ENCODE assay signal across 2 cellular contexts in the genomic region with DNA sequence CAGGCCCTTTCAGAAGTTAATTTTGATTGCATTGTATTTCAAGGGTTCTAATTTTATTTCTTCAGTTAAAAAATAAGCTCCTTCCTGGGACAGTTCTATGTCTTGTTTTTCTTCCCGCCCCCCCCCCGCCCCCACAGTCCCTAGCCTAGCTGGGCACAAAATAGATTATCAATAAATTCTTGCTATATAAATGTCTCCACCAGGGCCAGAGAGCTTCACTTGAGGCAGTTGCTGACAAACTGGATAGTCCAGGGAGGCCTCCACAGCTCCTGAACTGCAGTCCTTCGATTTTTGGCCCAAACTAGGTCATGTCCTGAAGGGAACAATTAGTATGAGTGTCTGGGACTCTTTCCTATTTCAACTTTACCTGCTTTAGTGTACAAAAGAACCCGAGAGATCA.
TF ChIP-seq lines count a peak whose summit lies in the region.

No MANE protein-coding gene starts in this region.

TF ChIP-seq in A549, 52 proteins besides CTCF, POLR2A, EP300 and RAD21 (continued from another document):
- no peak for TF ChIP-seq NPAS2 (CRISPR knock-in tag; IDR thresholded peaks at IDR 0.05; ENCODE audit: borderline replicate concordance)
- TF ChIP-seq, protein P1, sequence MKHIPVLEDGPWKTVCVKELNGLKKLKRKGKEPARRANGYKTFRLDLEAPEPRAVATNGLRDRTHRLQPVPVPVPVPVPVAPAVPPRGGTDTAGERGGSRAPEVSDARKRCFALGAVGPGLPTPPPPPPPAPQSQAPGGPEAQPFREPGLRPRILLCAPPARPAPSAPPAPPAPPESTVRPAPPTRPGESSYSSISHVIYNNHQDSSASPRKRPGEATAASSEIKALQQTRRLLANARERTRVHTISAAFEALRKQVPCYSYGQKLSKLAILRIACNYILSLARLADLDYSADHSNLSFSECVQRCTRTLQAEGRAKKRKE (CRISPR knock-in tag; IDR thresholded peaks at IDR 0.05; ENCODE audit: low read depth): no peak
- no peak for TF ChIP-seq FOXS1 (CRISPR knock-in tag; IDR thresholded peaks at IDR 0.05)
- no peak for TF ChIP-seq MAX (IDR thresholded peaks at IDR 0.05)
- TF ChIP-seq KDM1A (IDR thresholded peaks at IDR 0.05; ENCODE audit: low read depth): no peak
- no peak for TF ChIP-seq HES2 (IDR thresholded peaks at IDR 0.05)
- no peak for TF ChIP-seq USF2 (IDR thresholded peaks at IDR 0.05)
- no peak for TF ChIP-seq CEBPB (IDR thresholded peaks at IDR 0.05)
- no peak for TF ChIP-seq MYC (IDR thresholded peaks at IDR 0.05; ENCODE audit: borderline replicate concordance, low read length)

TF ChIP-seq in K562, 482 proteins besides CTCF, POLR2A, EP300 and RAD21:
- TF ChIP-seq ZNF134 (CRISPR knock-in tag; conservative IDR thresholded peaks at IDR 0.05) (no peak), EGR1 (conservative IDR thresholded peaks at IDR 0.05) (peak; percentile 18; the same call in 1 of the 2 replicates)
